1 cellular context compared by ENCODE assay signal in the genomic region with DNA sequence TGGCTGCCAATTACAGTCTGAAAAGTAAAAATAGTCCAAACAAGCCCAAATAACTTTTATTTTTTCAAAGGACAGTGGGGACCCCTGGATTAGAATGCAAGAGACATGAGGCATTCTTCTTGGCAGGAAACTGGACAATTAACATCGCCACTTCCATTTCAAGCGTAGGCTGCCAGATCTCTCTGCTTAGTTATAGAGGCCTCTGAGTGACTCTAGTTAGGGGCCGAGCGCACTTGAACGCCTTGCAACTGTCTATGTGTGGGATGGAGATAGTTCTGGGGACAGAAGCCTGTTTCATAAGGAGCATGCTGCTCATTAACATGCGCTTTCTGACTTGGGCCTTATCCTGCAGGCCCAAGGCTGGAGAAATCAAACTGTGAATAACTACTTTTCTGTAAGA.
TF ChIP-seq lines count a peak whose summit lies in the region.

No MANE protein-coding gene starts in this region.

TF ChIP-seq in SK-N-SH treated with all-trans-retinoic acid at 6 μM for 48 hours, 23 proteins besides CTCF, POLR2A, EP300 and RAD21 (continued from another document):
- TF ChIP-seq TSHZ2 (CRISPR knock-in tag; IDR thresholded peaks at IDR 0.05), result no peak
- TF ChIP-seq ZNF565 (CRISPR knock-in tag; conservative IDR thresholded peaks at IDR 0.05; ENCODE audit: low read depth), result no peak
